In genomic region chr12:78406776-78407335, GRCh38 we compare ENCODE assay signal across 10 cellular contexts.
DNase-seq lines count a peak whose midpoint lies in the region; ATAC-seq, FAIRE-seq and TF ChIP-seq lines count a peak whose summit lies in the region.
"Had no signal": no experiment of that assay in that cellular context is flagged by ENCODE, and none has a peak within 500 bp of the region (broad histone marks: within the 10 kb centered on the region; RNA-seq: fewer than 3 reads in every experiment).

No MANE protein-coding gene starts in this region.

- no TSS peak for BruUV-seq in GM12878 (replicated peaks; lab: Mats Ljungman, UMichigan)
- no TSS peak for BruUV-seq in Calu3 (replicated peaks; lab: Mats Ljungman, UMichigan)

- 25% methylated on average over 4 of the region's 4 CpGs for WGBS in GM12878 (ENCODE audit: insufficient coverage, insufficient replicate concordance, low lambda C conversion rate, missing lambda C conversion rate)
- 34 to 41% methylated on average over 4 of the region's 4 CpGs for whole genome bisulfite sequencing in tibial nerve, 2 donors
- WGBS in gastroesophageal sphincter (ENCODE audit: low coverage in 1 of 2), 2 donors: 40 to 62% methylated on average over 4 of the region's 4 CpGs

- peak overlapping the region; percentile 72 for H2AFZ ChIP-seq in GM12878 (ENCODE audit: control insufficient read depth, low read depth, low read length)

- no peaks in the 10 kb centered on the region for H3K36me3 ChIP-seq in GM12878 (ENCODE audit: control insufficient read depth in 2 of 2, insufficient read depth in 2 of 2, low read length in 1 of 2)
- H3K36me3 ChIP-seq in tibial nerve: no peaks in the 10 kb centered on the region
- H3K36me3 ChIP-seq in gastroesophageal sphincter: no peaks in the 10 kb centered on the region
- H3K36me3 ChIP-seq: vagina had no signal

- H3K4me3 ChIP-seq in GM12878: no peak overlapping the region
- no peak overlapping the region for H3K4me3 ChIP-seq in tibial nerve
- no peak overlapping the region for H3K4me3 ChIP-seq in gastroesophageal sphincter

- ATAC-seq in GM21367 (IDR thresholded peaks at IDR 0.05; ENCODE audit: unreplicated experiment) (peak; percentile 98), HG03175 (IDR thresholded peaks at IDR 0.05; ENCODE audit: unreplicated experiment) (peak; percentile 90), GM12878 (peak; percentile 97), gastroesophageal sphincter (no peak)

- H3K36me3 Mint-ChIP-seq in Calu3 (ENCODE audit: insufficient read depth, unreplicated experiment): no peaks in the 10 kb centered on the region

- H3K27ac ChIP-seq in GM12878 (ENCODE audit: control insufficient read depth, insufficient read depth) (0 out of 2 replicates have a peak overlapping the region, but pooled peaks have one; percentile 4), tibial nerve (no peak overlapping the region), gastroesophageal sphincter (no peak overlapping the region)
- H3K27ac ChIP-seq: vagina had no signal

- FAIRE-seq in GM12891 (lab: Jason Lieb, UNC) (no peak), GM12878 (lab: Jason Lieb, UNC) (peak; percentile 86)

- TF ChIP-seq EP300 in GM12878 (IDR thresholded peaks at IDR 0.05; ENCODE audit: borderline replicate concordance in 1 of 2, control insufficient read depth in 1 of 2, low read depth in 2 of 2, low read length in 2 of 2) (no peak), tibial nerve (IDR thresholded peaks at IDR 0.05) (no peak), gastroesophageal sphincter (IDR thresholded peaks at IDR 0.05) (no peak)

- no peaks in the 10 kb centered on the region for H3K27me3 Mint-ChIP-seq in Calu3 (ENCODE audit: unreplicated experiment)

- H3K79me2 ChIP-seq in GM12878 (ENCODE audit: control insufficient read depth, insufficient read depth, low read length): no peaks in the 10 kb centered on the region

- no peaks in the 10 kb centered on the region for H3K9me3 Mint-ChIP-seq in Calu3 (ENCODE audit: low read depth, unreplicated experiment)

- peak overlapping the region; percentile 11; the same call in 1 of the 2 replicates for H3K4me2 ChIP-seq in GM12878 (ENCODE audit: control insufficient read depth, insufficient read depth)

- DNase-seq in GM12891 (ENCODE audit: insufficient read length, low spot score): no peak
- DNase-seq in GM12878 (ENCODE audit: low read depth, low spot score): peak; percentile 5
- no peak for DNase-seq in Calu3
- DNase-seq in tibial nerve (ENCODE audit: low spot score in 2 of 2): no peak
- DNase-seq in COR-L47 (lab: John Stamatoyannopoulos, UW): no peak
- DNase-seq: posterior cingulate gyrus had no signal

- intact Hi-C loops in GM12878 (cut with micrococcal nuclease; ENCODE audit: unreplicated experiment): no loop called here
- intact Hi-C loops in Calu3 (cut with micrococcal nuclease; ENCODE audit: unreplicated experiment): no loop called here

- SMC1A ChIA-PET in GM12878 (lab: Charles Lee; ENCODE audit: uncharacterized antibody, unreplicated experiment): interaction anchor here (1.2 kb wide), 1 partner anchor 11 kb away, joined by 3 read pairs; no protein-coding TSS in a partner anchor

- no peak overlapping the region for H3K9ac ChIP-seq in GM12878 (ENCODE audit: control insufficient read depth, insufficient read depth, low read length)

- no peak overlapping the region for H3K4me3 Mint-ChIP-seq in Calu3 (ENCODE audit: low read depth, unreplicated experiment)

- in situ Hi-C loops in GM12878 (cut with MboI): no loop called here

- no peak for TF ChIP-seq RAD21 in GM12878 (IDR thresholded peaks at IDR 0.05; ENCODE audit: insufficient read depth, low read depth, low read length)

- H3K27ac Mint-ChIP-seq in Calu3 (ENCODE audit: unreplicated experiment): no peak overlapping the region

- H3K4me1 ChIP-seq in GM12878 (ENCODE audit: control insufficient read depth, insufficient read depth, low read length) (no peaks in the 10 kb centered on the region; the same call in 1 of the 2 replicates), tibial nerve (no peaks in the 10 kb centered on the region), gastroesophageal sphincter (no peaks in the 10 kb centered on the region)
- H3K4me1 ChIP-seq: vagina had no signal

- H3K27me3 ChIP-seq in GM12878 (replicated peaks in 1 of 2; ENCODE audit: control insufficient read depth in 2 of 2, insufficient read depth in 2 of 2, low read length in 1 of 2) (no peaks in the 10 kb centered on the region), tibial nerve (no peaks in the 10 kb centered on the region), gastroesophageal sphincter (no peaks in the 10 kb centered on the region)
- H3K27me3 ChIP-seq: vagina had no signal

- H3K4me1 Mint-ChIP-seq in Calu3 (ENCODE audit: low read depth, unreplicated experiment): no peaks in the 10 kb centered on the region

- RAD21 ChIA-PET in GM12878 (lab: Charles Lee; ENCODE audit: unreplicated experiment): no interaction called here

- TF ChIP-seq POLR2A in GM12891 (IDR thresholded peaks at IDR 0.05; ENCODE audit: low read depth, low read length) (no peak), GM12878 (IDR thresholded peaks at IDR 0.05; ENCODE audit: low read depth, low read length) (no peak), tibial nerve (IDR thresholded peaks at IDR 0.05) (no peak), gastroesophageal sphincter (IDR thresholded peaks at IDR 0.05) (no peak)

- no peaks in the 10 kb centered on the region for H4K20me1 ChIP-seq in GM12878 (ENCODE audit: control insufficient read depth, insufficient read depth)

- POLR2A ChIA-PET in GM12878 (lab: Charles Lee): no interaction called here

- H3K9me3 ChIP-seq in GM12878 (replicated peaks; ENCODE audit: control insufficient read depth, insufficient read depth, low read length): no peaks in the 10 kb centered on the region
- H3K9me3 ChIP-seq in tibial nerve: no peaks in the 10 kb centered on the region
- H3K9me3 ChIP-seq in gastroesophageal sphincter: no peaks in the 10 kb centered on the region
- H3K9me3 ChIP-seq: vagina had no signal

- CTCF ChIA-PET in GM12878 (lab: Yijun Ruan, JAX): interaction anchor here (0.9 kb wide), 1 partner anchor 11 kb away, joined by 3 read pairs; no protein-coding TSS in a partner anchor
- CTCF ChIA-PET in Calu3 (lab: Charles Lee): interaction anchor here (0.6 kb wide), 1 partner anchor 1128 kb away, joined by 3 read pairs; no protein-coding TSS in a partner anchor

- TF ChIP-seq CTCF in GM12878 (IDR thresholded peaks at IDR 0.05 in 2 of 3, conservative IDR thresholded peaks at IDR 0.05 in 1 of 3; ENCODE audit: control insufficient read depth in 2 of 3, extremely low read depth in 1 of 3, insufficient read depth in 1 of 3, low read depth in 3 of 3, low read length in 3 of 3): no peak
- TF ChIP-seq CTCF in Calu3 (IDR thresholded peaks at IDR 0.05; ENCODE audit: unreplicated experiment): no peak
- no peak for TF ChIP-seq CTCF in tibial nerve (IDR thresholded peaks at IDR 0.05)
- no peak for TF ChIP-seq CTCF in gastroesophageal sphincter (IDR thresholded peaks at IDR 0.05)

TF ChIP-seq in GM12891, 5 proteins besides CTCF, POLR2A, EP300 and RAD21:
- TF ChIP-seq SPI1 (IDR thresholded peaks at IDR 0.05; ENCODE audit: low read depth, low read length) (peak; percentile 20; the same call in 1 of the 2 replicates), POU2F2 (IDR thresholded peaks at IDR 0.05; ENCODE audit: low read depth, low read length) (no peak)

TF ChIP-seq in GM12878, 131 proteins besides CTCF, POLR2A, EP300 and RAD21:
- TF ChIP-seq ATF7 (IDR thresholded peaks at IDR 0.05; ENCODE audit: low read depth) (peak; percentile 48; the same call in 1 of the 2 replicates), CREM (IDR thresholded peaks at IDR 0.05; ENCODE audit: low read depth) (no peak), RB1 (IDR thresholded peaks at IDR 0.05; ENCODE audit: borderline replicate concordance) (no peak), JUND (IDR thresholded peaks at IDR 0.05; ENCODE audit: low read depth, low read length) (peak; percentile 70), MTA3 (IDR thresholded peaks at IDR 0.05; ENCODE audit: borderline replicate concordance, low read length) (no peak), MTA2 (IDR thresholded peaks at IDR 0.05; ENCODE audit: low read depth) (0 out of 2 replicates have a peak, but pooled peaks have one; percentile 14), NFIC (IDR thresholded peaks at IDR 0.05; ENCODE audit: low read depth, low read length) (no peak), CBFB (IDR thresholded peaks at IDR 0.05; ENCODE audit: low read depth) (no peak), IKZF2 (IDR thresholded peaks at IDR 0.05) (peak in 1 of 2 experiments; percentile 20; a peak in 1 of 4 replicates), JUNB (IDR thresholded peaks at IDR 0.05) (peak; percentile 87), PKNOX1 (IDR thresholded peaks at IDR 0.05) (peak; percentile 38; the same call in 1 of the 2 replicates), MAX (IDR thresholded peaks at IDR 0.05; ENCODE audit: low read depth, low read length) (no peak), RUNX3 (IDR thresholded peaks at IDR 0.05; ENCODE audit: low read length) (no peak)
